ENCODE assay signal across 9 cellular contexts in genomic region chr7:101058355-101058754, GRCh38. TPM values are rescaled to one million over a fixed set of nuclear protein-coding genes. Genes with fewer than 3 reads are reported as not detected.
DNase-seq lines count a peak whose midpoint lies in the region; ATAC-seq and TF ChIP-seq lines count a peak whose summit lies in the region.
"Had no signal": no experiment of that assay in that cellular context is flagged by ENCODE, and none has a peak within 500 bp of the region (broad histone marks: within the 10 kb centered on the region; RNA-seq: fewer than 3 reads in every experiment).

No MANE protein-coding gene starts in this region.

- no peak overlapping the region for H3K14ac ChIP-seq in IMR-90 (replicated peaks; ENCODE audit: low read depth, low read length)

- H3K36me3 ChIP-seq in IMR-90 (ENCODE audit: control insufficient read depth, insufficient read depth, low read length), result no peaks in the 10 kb centered on the region
- H3K36me3 ChIP-seq: BLaER1 had no signal

- TF ChIP-seq POLR2A in IMR-90 (IDR thresholded peaks at IDR 0.05; ENCODE audit: low read depth, low read length), result no peak

- whole genome bisulfite sequencing in IMR-90 (ENCODE audit: extremely low coverage in 2 of 2, insufficient read length in 1 of 2), 2 experiments, result 0% methylated on average over 2 of the region's 9 CpGs; no CpG with 5 or more reads in 1 of the 2 experiments

- H3K9me3 ChIP-seq in IMR-90 (ENCODE audit: control insufficient read depth, insufficient read depth, low read length), result no peaks in the 10 kb centered on the region
- H3K9me3 ChIP-seq: BLaER1 had no signal

- dilution Hi-C loops in IMR-90 (cut with HindIII; ENCODE audit: low sequenced_read_pairs, unreplicated experiment), result no loop called here

- H4K5ac ChIP-seq in IMR-90 (ENCODE audit: low read depth, low read length), result no peak overlapping the region

- ATAC-seq in IMR-90 (ENCODE audit: low read depth) (peak; percentile 74), HG03108 (IDR thresholded peaks at IDR 0.05; ENCODE audit: unreplicated experiment) (no peak)

- H4K20me1 ChIP-seq in IMR-90 (ENCODE audit: insufficient read depth, low read length), result no peaks in the 10 kb centered on the region

- peaks cover 25% of the 10 kb centered on the region for H3K27me3 ChIP-seq in IMR-90 (ENCODE audit: control insufficient read depth, insufficient read depth, low read length)
- H3K27me3 ChIP-seq: BLaER1 had no signal

- no peak overlapping the region for H3K56ac ChIP-seq in IMR-90 (ENCODE audit: extremely low read depth, insufficient read depth, low read length)

- no peak overlapping the region for H2BK15ac ChIP-seq in IMR-90 (ENCODE audit: low read depth, low read length)

- TF ChIP-seq CTCF in IMR-90 (conservative IDR thresholded peaks at IDR 0.05; ENCODE audit: low read depth, low read length), result no peak

- H3K27ac ChIP-seq in IMR-90 (ENCODE audit: insufficient read depth, low read length) (no peak overlapping the region), substantia nigra (ENCODE audit: low read depth, low read length, poor library complexity, severe bottlenecking) (no peak overlapping the region)
- H3K27ac ChIP-seq: BLaER1 had no signal

- no TSS peak for BruUV-seq in IMR-90 (replicated peaks; lab: Mats Ljungman, UMichigan)

- CTCF ChIA-PET in IMR-90 (lab: Yijun Ruan, JAX), result interaction anchor here (0.6 to 1.7 kb wide), 3 partner anchors 9 to 163 kb away, joined by 3 to 5 read pairs (median 4); partner anchors contain the start of gene ACHE

- no peak overlapping the region for H4K91ac ChIP-seq in IMR-90 (ENCODE audit: insufficient read depth, low read depth, low read length)

- H3K9ac ChIP-seq in IMR-90 (ENCODE audit: low read depth, low read length), result no peak overlapping the region
- H3K9ac ChIP-seq: BLaER1 had no signal

- intact Hi-C loops in IMR-90 (cut with micrococcal nuclease), result no loop called here

- H3K4me3 ChIP-seq in IMR-90 (ENCODE audit: insufficient read depth, low read depth, low read length), result no peak overlapping the region
- H3K4me3 ChIP-seq: BLaER1 had no signal

- no peak overlapping the region for H4K8ac ChIP-seq in IMR-90 (ENCODE audit: low read depth in 2 of 2, low read length in 2 of 2)

- TF ChIP-seq RAD21 in IMR-90 (IDR thresholded peaks at IDR 0.05; ENCODE audit: low read length), result no peak

- H3K18ac ChIP-seq in IMR-90 (ENCODE audit: low read depth, low read length), result no peak overlapping the region

- POLR2A ChIA-PET in IMR-90 (lab: Charles Lee; ENCODE audit: unreplicated experiment), result no interaction called here

- no peaks in the 10 kb centered on the region for H3K79me1 ChIP-seq in IMR-90 (ENCODE audit: low read depth in 1 of 2, low read length in 2 of 2)

- H2AK5ac ChIP-seq in IMR-90 (ENCODE audit: low read depth, low read length), result no peak overlapping the region

- in situ Hi-C loops in IMR-90 (cut with MboI; ENCODE audit: low sequenced_read_pairs), result loop anchor here (5.0 to 25.0 kb wide), 2 partner anchors 166 to 346 kb away; partner anchors contain the start of genes EPO and POP7

- H3K4me2 ChIP-seq in IMR-90 (ENCODE audit: low read depth, low read length), result no peak overlapping the region
- H3K4me2 ChIP-seq: BLaER1 had no signal

- 0 out of 2 replicates have a peak, but pooled peaks cover 2% of the 10 kb centered on the region for H3K9me1 ChIP-seq in IMR-90 (ENCODE audit: insufficient read depth, low read length)

- no peak overlapping the region for H2BK5ac ChIP-seq in IMR-90 (ENCODE audit: low read depth, low read length, poor library complexity, severe bottlenecking)

- DNase-seq in A172 (ENCODE audit: low spot score), result peak; percentile 47
- DNase-seq in IMR-90, result peak; percentile 50
- DNase-seq in activated CD4-positive, alpha-beta T cell treated with anti-CD3 and anti-CD28 coated beads, Interleukin-2, amount 50 U/mL, for 1 hour, result peak; percentile 49
- peak; percentile 31 for DNase-seq in effector CD4-positive, alpha-beta T cell
- DNase-seq in mucosa of gallbladder (ENCODE audit: low spot score), result peak; percentile 53
- peak in 39 of 49 donors; percentile 1 to 71 (median 24) for DNase-seq in substantia nigra (lab: John Stamatoyannopoulos, UW)
- no peak for DNase-seq in NCI-H345 treated with DMSO at 0.1 percent for 48 hours (lab: John Stamatoyannopoulos, UW; ENCODE audit: unreplicated experiment)

- no peak overlapping the region for H3K23ac ChIP-seq in IMR-90 (ENCODE audit: low read depth, low read length)

- H2BK120ac ChIP-seq in IMR-90 (ENCODE audit: low read depth, low read length), result no peak overlapping the region

- H3K4me1 ChIP-seq in IMR-90 (ENCODE audit: control insufficient read depth, insufficient read depth, low read length), result no peaks in the 10 kb centered on the region

- no peak overlapping the region for H2BK20ac ChIP-seq in IMR-90 (ENCODE audit: low read depth, low read length)

- no peak overlapping the region for H2AFZ ChIP-seq in IMR-90 (replicated peaks; ENCODE audit: low read length, poor library complexity)

- no peak overlapping the region for H3K4ac ChIP-seq in IMR-90 (ENCODE audit: low read depth, low read length)

- no peak overlapping the region for H2AK9ac ChIP-seq in IMR-90 (replicated peaks; ENCODE audit: low read depth, low read length, poor library complexity)

TF ChIP-seq in IMR-90, 13 proteins besides CTCF, POLR2A, EP300 and RAD21:
- TF ChIP-seq MXI1 (IDR thresholded peaks at IDR 0.05; ENCODE audit: borderline replicate concordance, low read depth, low read length), result 0 out of 2 replicates have a peak, but pooled peaks have one; percentile 21
- TF ChIP-seq RCOR1 (IDR thresholded peaks at IDR 0.05; ENCODE audit: insufficient replicate concordance, low read length), result no peak

RNA-seq across cellular contexts. Expression of gene TRIM56, which starts 26.9 kb away (rescaled TPM):
- 9.4 and 13.4 TPM in 2 replicates for total RNA-seq in A172 (2014; rRNA removed; shearing (Covaris generic))
- total RNA-seq in IMR-90 (2012; rRNA removed) (3.9 and 4.4 TPM in 2 replicates), mucosa of gallbladder (57.7 TPM)
- polyA plus RNA-seq in IMR-90 (2012; rRNA removed), result 4.7 and 5.9 TPM in 2 replicates
- 2.7 and 2.9 TPM in 2 replicates for polyA plus RNA-seq in IMR-90 (2012; cell fraction: cytosol; rRNA removed)
- polyA plus RNA-seq in IMR-90 (2012; cell fraction: nucleus; rRNA removed; ENCODE audit: low replicate concordance), result 10.6 and 11.6 TPM in 2 replicates

RNA-seq across cellular contexts. Expression of gene MUC17, which starts 38.5 kb away (rescaled TPM):
- not detected in 2 replicates for total RNA-seq in A172 (2014; rRNA removed; shearing (Covaris generic))
- total RNA-seq in IMR-90 (2012; rRNA removed) (not detected in 2 replicates), mucosa of gallbladder (under 0.01 TPM)
- under 0.01 TPM in 1 of 2 replicates, not detected in the other for polyA plus RNA-seq in IMR-90 (2012; rRNA removed)
- not detected in 2 replicates for polyA plus RNA-seq in IMR-90 (2012; cell fraction: cytosol; rRNA removed)
- polyA plus RNA-seq in IMR-90 (2012; cell fraction: nucleus; rRNA removed; ENCODE audit: low replicate concordance), result under 0.01 TPM in 1 of 2 replicates, not detected in the other
